ENCODE assay signal across 18 cellular contexts in genomic region chr14:70098257-70098809, GRCh38.
DNase-seq lines count a peak whose midpoint lies in the region; ATAC-seq and TF ChIP-seq lines count a peak whose summit lies in the region.
"Had no signal": no experiment of that assay in that cellular context is flagged by ENCODE, and none has a peak within 500 bp of the region (broad histone marks: within the 10 kb centered on the region; RNA-seq: fewer than 3 reads in every experiment).

No MANE protein-coding gene starts in this region.

- CTCF ChIA-PET in Calu3 (lab: Charles Lee): no interaction called here

- BruUV-seq in Calu3 (replicated peaks; lab: Mats Ljungman, UMichigan): no TSS peak

- H3K9me3 Mint-ChIP-seq in Calu3 (ENCODE audit: low read depth, unreplicated experiment): no peaks in the 10 kb centered on the region

- no peaks in the 10 kb centered on the region for H3K36me3 Mint-ChIP-seq in Calu3 (ENCODE audit: insufficient read depth, unreplicated experiment)
- H3K36me3 Mint-ChIP-seq: naive thymus-derived CD4-positive, alpha-beta T cell had no signal

- ATAC-seq in HG02973 (IDR thresholded peaks at IDR 0.05; ENCODE audit: unreplicated experiment): no peak
- ATAC-seq: naive thymus-derived CD4-positive, alpha-beta T cell had no signal

- no peaks in the 10 kb centered on the region for H3K4me1 Mint-ChIP-seq in Calu3 (ENCODE audit: low read depth, unreplicated experiment)

- DNase-seq in NCI-H748 (lab: John Stamatoyannopoulos, UW; ENCODE audit: unreplicated experiment): peak; percentile 40
- DNase-seq in NCI-H748 treated with DMSO at 0.1 percent for 48 hours (lab: John Stamatoyannopoulos, UW): no peak
- peak; percentile 53 for DNase-seq in NCI-H2196 (lab: John Stamatoyannopoulos, UW; ENCODE audit: unreplicated experiment)
- DNase-seq in fibroblast of peridontal ligament (ENCODE audit: extremely low read depth): peak; percentile 4
- peak; percentile 75 for DNase-seq in putamen (ENCODE audit: low spot score)
- DNase-seq in kidney glomerular epithelial cell (lab: John Stamatoyannopoulos, UW): no peak
- DNase-seq in Calu3: no peak
- DNase-seq: activated CD4-positive, CD25-positive, alpha-beta regulatory T cell; activated effector memory CD4-positive, alpha-beta T cell treated with Interleukin-2 at 50 U/mL for 16 hours; dermis blood vessel endothelial cell; esophagus squamous epithelium; naive thymus-derived CD4-positive, alpha-beta T cell; NCI-H446; Peyer's patch; retina; stimulated activated CD4-positive, alpha-beta T cell treated with anti-CD3 and anti-CD28 coated beads, Interleukin-2, amount 100 ng/mL, for 24 hours; tibial artery had no signal

- no peak for TF ChIP-seq CTCF in Calu3 (IDR thresholded peaks at IDR 0.05; ENCODE audit: unreplicated experiment)

- intact Hi-C loops in Calu3 (cut with micrococcal nuclease; ENCODE audit: unreplicated experiment): no loop called here

- peaks cover 90% of the 10 kb centered on the region for H3K27me3 Mint-ChIP-seq in Calu3 (ENCODE audit: unreplicated experiment)

- H3K4me3 Mint-ChIP-seq in Calu3 (ENCODE audit: low read depth, unreplicated experiment): no peak overlapping the region
- H3K4me3 Mint-ChIP-seq: naive thymus-derived CD4-positive, alpha-beta T cell had no signal

- H3K27ac Mint-ChIP-seq in Calu3 (ENCODE audit: unreplicated experiment): no peak overlapping the region

Comparison
In these comparisons a context has a peak if more than half of its experiments do, and no peak if none do; other contexts are left out.
1. DNase-seq: peak in NCI-H748 (single experiment), NCI-H2196 (single experiment), fibroblast of peridontal ligament (single experiment) and putamen (single experiment); none in NCI-H748 treated with DMSO at 0.1 percent for 48 hours (single experiment), kidney glomerular epithelial cell (single experiment) and Calu3 (single experiment).